In genomic region chr1:227900571-227901051, GRCh38 we compare ENCODE assay signal across 15 cellular contexts. TPM values are rescaled to one million over a fixed set of nuclear protein-coding genes. Genes with fewer than 3 reads are reported as not detected.
A peak's percentile ranks its signal among the peaks of the same experiment; 100 is the strongest.
DNase-seq lines count a peak whose midpoint lies in the region; ATAC-seq and TF ChIP-seq lines count a peak whose summit lies in the region.
"Had no signal": no experiment of that assay in that cellular context is flagged by ENCODE, and none has a peak within 500 bp of the region (broad histone marks: within the 10 kb centered on the region; RNA-seq: fewer than 3 reads in every experiment).

No MANE protein-coding gene starts in this region.

- no peaks in the 10 kb centered on the region for H3K9me2 ChIP-seq in hepatocyte (replicated peaks; ENCODE audit: insufficient read depth)

- intact Hi-C loops in CD14-positive monocyte (cut with micrococcal nuclease) = no loop called here
- intact Hi-C loops in left ventricle myocardium superior (cut with micrococcal nuclease) = no loop called here

- H4K20me1 ChIP-seq in hepatocyte (ENCODE audit: insufficient read depth, poor library complexity, severe bottlenecking) = no peaks in the 10 kb centered on the region

- no peaks in the 10 kb centered on the region for H3K27me3 ChIP-seq in hepatocyte

- H3K27me3 Mint-ChIP-seq in CD14-positive monocyte (ENCODE audit: low read depth in 3 of 3) (peaks cover 1 to 3% (median 1%) of the 10 kb centered on the region in 3 donors), osteocyte (ENCODE audit: unreplicated experiment) (no peaks in the 10 kb centered on the region)

- no peak overlapping the region for H3K4me2 ChIP-seq in hepatocyte

- no peak overlapping the region for H3K27ac ChIP-seq in hepatocyte
- H3K27ac ChIP-seq: thoracic aorta had no signal

- no peak for ATAC-seq in left ventricle myocardium superior
- ATAC-seq in HG03521 (IDR thresholded peaks at IDR 0.05; ENCODE audit: unreplicated experiment) = no peak

- no peak overlapping the region for H3K4me3 ChIP-seq in LNCaP clone FGC (ENCODE audit: low read depth, low read length)
- no peak overlapping the region for H3K4me3 ChIP-seq in hepatocyte
- H3K4me3 ChIP-seq: thoracic aorta had no signal

- H3K36me3 Mint-ChIP-seq in CD14-positive monocyte = no peaks in the 10 kb centered on the region
- no peaks in the 10 kb centered on the region for H3K36me3 Mint-ChIP-seq in osteocyte (ENCODE audit: unreplicated experiment)

- WGBS in hepatocyte (ENCODE audit: low lambda C conversion rate, missing lambda C conversion rate) = 96% methylated on average over 12 of the region's 13 CpGs

- H3K27ac Mint-ChIP-seq in CD14-positive monocyte = no peak overlapping the region
- H3K27ac Mint-ChIP-seq in osteocyte (ENCODE audit: unreplicated experiment) = no peak overlapping the region

- H3K36me3 ChIP-seq in hepatocyte (replicated peaks; ENCODE audit: insufficient read depth, low read depth) = no peaks in the 10 kb centered on the region
- H3K36me3 ChIP-seq: thoracic aorta had no signal

- DNase-seq in CD14-positive monocyte (ENCODE audit: low spot score) = peak; percentile 43
- peak; percentile 47 for DNase-seq in LNCaP clone FGC (ENCODE audit: low read depth)
- peak; percentile 16 for DNase-seq in left ventricle myocardium superior
- DNase-seq in osteocyte (ENCODE audit: extremely low spot score, unreplicated experiment) = peak; percentile 54
- no peak for DNase-seq in hepatocyte (ENCODE audit: low spot score)
- DNase-seq in NCI-H1105 treated with DMSO at 0.1 percent for 48 hours (lab: John Stamatoyannopoulos, UW) = no peak
- DNase-seq: hippocampal formation; NCI-H187; NCI-H2227 treated with DMSO at 0.1 percent for 48 hours; NCI-H82; stimulated activated CD4-positive, alpha-beta T cell treated with anti-CD3 and anti-CD28 coated beads, Interleukin-15, amount 100 ng/mL, for 24 hours had no signal

- H2AFZ ChIP-seq in hepatocyte = no peak overlapping the region

- peaks cover 8% of the 10 kb centered on the region for H3K4me1 ChIP-seq in hepatocyte (ENCODE audit: insufficient read depth)

- H3K4me3 Mint-ChIP-seq in CD14-positive monocyte (no peak overlapping the region), osteocyte (ENCODE audit: unreplicated experiment) (no peak overlapping the region)
- H3K4me3 Mint-ChIP-seq: nephron had no signal

- no peaks in the 10 kb centered on the region for H3K79me2 ChIP-seq in hepatocyte

- TF ChIP-seq CTCF in CD14-positive monocyte (IDR thresholded peaks at IDR 0.05) (no peak), LNCaP clone FGC (IDR thresholded peaks at IDR 0.05; ENCODE audit: control insufficient read depth, extremely low read depth, insufficient read depth) (no peak), osteocyte (IDR thresholded peaks at IDR 0.05) (no peak), hepatocyte (IDR thresholded peaks at IDR 0.05; ENCODE audit: poor library complexity) (no peak)

- H3K9me3 ChIP-seq in hepatocyte (ENCODE audit: low read depth) = no peaks in the 10 kb centered on the region
- H3K9me3 ChIP-seq: thoracic aorta had no signal

- H3K4me1 Mint-ChIP-seq in CD14-positive monocyte (no peaks in the 10 kb centered on the region), osteocyte (ENCODE audit: unreplicated experiment) (peaks cover 16% of the 10 kb centered on the region)

- H3K9me3 Mint-ChIP-seq in CD14-positive monocyte (peaks cover 0 to 2% (median 0%) of the 10 kb centered on the region in 7 donors), osteocyte (ENCODE audit: unreplicated experiment) (no peaks in the 10 kb centered on the region)
- H3K9me3 Mint-ChIP-seq: nephron had no signal

RNA-seq across cellular contexts. Expression of gene WNT9A, which starts 47.1 kb away (rescaled TPM):
- polyA plus RNA-seq in CD14-positive monocyte (not detected), hepatocyte (0.40 and 1.5 TPM in 2 replicates)
- total RNA-seq in left ventricle myocardium superior (2.5 TPM), osteocyte (4.8 and 4.9 TPM in 2 replicates), hepatocyte (1.2 and 2.8 TPM in 2 replicates)
- total RNA-seq: SK-MEL-5 had no signal

Comparison
In these comparisons a context has a peak if more than half of its experiments do, and no peak if none do; other contexts are left out.
1. DNase-seq: peak in CD14-positive monocyte (single experiment), LNCaP clone FGC (single experiment), left ventricle myocardium superior (single experiment) and osteocyte (single experiment); none in hepatocyte (single experiment) and NCI-H1105 treated with DMSO at 0.1 percent for 48 hours (single experiment).